1 cellular context compared by ENCODE assay signal in genomic region chr17:38563362-38564253, GRCh38.
TF ChIP-seq lines count a peak whose summit lies in the region.

No MANE protein-coding gene starts in this region.

TF ChIP-seq in H1, 55 proteins besides CTCF, POLR2A, EP300 and RAD21:
- TF ChIP-seq SIN3A (conservative IDR thresholded peaks at IDR 0.05 in 1 of 2, IDR thresholded peaks at IDR 0.05 in 1 of 2; ENCODE audit: low read depth in 1 of 2, low read length in 2 of 2) (peak in 1 of 2 experiments; percentile 65; a peak in 1 of 4 replicates), RFX5 (IDR thresholded peaks at IDR 0.05; ENCODE audit: borderline replicate concordance, low read depth, low read length) (no peak), KDM4A (IDR thresholded peaks at IDR 0.05; ENCODE audit: low read depth, low read length, severe bottlenecking) (peak; percentile 74), ATF2 (IDR thresholded peaks at IDR 0.05; ENCODE audit: low read length) (no peak), MAX (IDR thresholded peaks at IDR 0.05) (peak; percentile 91), RXRA (IDR thresholded peaks at IDR 0.05; ENCODE audit: insufficient read depth, low read depth, low read length) (no peak), POLR2AphosphoS5 (IDR thresholded peaks at IDR 0.05; ENCODE audit: low read depth, low read length) (no peak), USF2 (IDR thresholded peaks at IDR 0.05; ENCODE audit: low read length) (no peak), BCL11A (IDR thresholded peaks at IDR 0.05; ENCODE audit: low read depth in 2 of 2, low read length in 2 of 2) (no peak), EGR1 (IDR thresholded peaks at IDR 0.05; ENCODE audit: borderline replicate concordance, low read depth, low read length) (peak; percentile 96), TEAD4 (IDR thresholded peaks at IDR 0.05; ENCODE audit: low read depth, low read length) (no peak), YY1 (IDR thresholded peaks at IDR 0.05; ENCODE audit: low read depth, low read length) (peak; percentile 80), NRF1 (IDR thresholded peaks at IDR 0.05; ENCODE audit: low read depth, low read length) (no peak), SP1 (IDR thresholded peaks at IDR 0.05; ENCODE audit: low read depth, low read length) (peak; percentile 86), JUND (IDR thresholded peaks at IDR 0.05; ENCODE audit: low read length) (no peak), GABPA (IDR thresholded peaks at IDR 0.05; ENCODE audit: borderline replicate concordance, insufficient read depth, low read length) (no peak), KDM1A (IDR thresholded peaks at IDR 0.05; ENCODE audit: borderline replicate concordance, low read length) (no peak), GTF2F1 (IDR thresholded peaks at IDR 0.05; ENCODE audit: borderline replicate concordance, low read depth, low read length) (no peak), ASH2L (IDR thresholded peaks at IDR 0.05; ENCODE audit: low read length) (peak; percentile 70), SUZ12 (IDR thresholded peaks at IDR 0.05; ENCODE audit: low read length) (no peak; the same call in 1 of the 2 replicates), CHD2 (IDR thresholded peaks at IDR 0.05; ENCODE audit: low read length) (no peak), BRCA1 (IDR thresholded peaks at IDR 0.05; ENCODE audit: low read depth, low read length) (no peak), ZNF274 (IDR thresholded peaks at IDR 0.05; ENCODE audit: borderline replicate concordance, extremely low read depth, low read length) (no peak), KDM5A (IDR thresholded peaks at IDR 0.05; ENCODE audit: low read length) (no peak), SP2 (IDR thresholded peaks at IDR 0.05; ENCODE audit: low read length) (no peak), HDAC6 (IDR thresholded peaks at IDR 0.05; ENCODE audit: low read depth, low read length) (no peak), ATF3 (IDR thresholded peaks at IDR 0.05; ENCODE audit: insufficient read depth, low read depth, low read length) (no peak), TCF12 (IDR thresholded peaks at IDR 0.05; ENCODE audit: low read depth, low read length) (peak; percentile 40; the same call in 1 of the 2 replicates), POU5F1 (IDR thresholded peaks at IDR 0.05; ENCODE audit: low read depth, low read length) (no peak), TAF7 (optimal IDR thresholded peaks at IDR 0.05; ENCODE audit: borderline replicate concordance, low read depth, low read length) (peak; percentile 55), NANOG (IDR thresholded peaks at IDR 0.05; ENCODE audit: insufficient read depth, low read depth, low read length, poor library complexity, severe bottlenecking) (no peak), HDAC2 (IDR thresholded peaks at IDR 0.05; ENCODE audit: borderline replicate concordance in 1 of 2, low read depth in 2 of 2, low read length in 2 of 2) (peak; percentile 17 to 23; a peak in 1 of 4 replicates), CBX5 (IDR thresholded peaks at IDR 0.05; ENCODE audit: low read depth, low read length) (no peak), CTBP2 (IDR thresholded peaks at IDR 0.05; ENCODE audit: borderline replicate concordance, insufficient read depth, insufficient read length, low read length) (peak; percentile 99), CREB1 (IDR thresholded peaks at IDR 0.05) (no peak), CEBPB (IDR thresholded peaks at IDR 0.05; ENCODE audit: low read depth, low read length) (no peak), RNF2 (IDR thresholded peaks at IDR 0.05; ENCODE audit: borderline replicate concordance, low read depth, low read length, missing control alignments, poor library complexity, severe bottlenecking) (peak; percentile 52), CBX8 (IDR thresholded peaks at IDR 0.05; ENCODE audit: borderline replicate concordance, low read depth, low read length) (no peak), E2F6 (IDR thresholded peaks at IDR 0.05) (peak; percentile 81), SRF (IDR thresholded peaks at IDR 0.05; ENCODE audit: low read depth, low read length) (0 out of 2 replicates have a peak, but pooled peaks have one; percentile 2), EZH2 (IDR thresholded peaks at IDR 0.05; ENCODE audit: low read depth, low read length, severe bottlenecking) (peak; percentile 42), SP4 (IDR thresholded peaks at IDR 0.05; ENCODE audit: low read length) (no peak), RBBP5 (IDR thresholded peaks at IDR 0.05; ENCODE audit: borderline replicate concordance, low read depth, low read length) (no peak), TBP (IDR thresholded peaks at IDR 0.05; ENCODE audit: low read depth, low read length) (no peak), JUN (IDR thresholded peaks at IDR 0.05; ENCODE audit: low read depth, low read length) (no peak), SIRT6 (IDR thresholded peaks at IDR 0.05; ENCODE audit: low read length) (no peak), SIX5 (IDR thresholded peaks at IDR 0.05; ENCODE audit: low read depth, low read length) (no peak), TAF1 (IDR thresholded peaks at IDR 0.05; ENCODE audit: low read depth, low read length) (no peak), BACH1 (IDR thresholded peaks at IDR 0.05; ENCODE audit: low read length) (no peak), SAP30 (IDR thresholded peaks at IDR 0.05; ENCODE audit: insufficient read depth, insufficient replicate concordance, low read length) (peak; percentile 78), CHD7 (IDR thresholded peaks at IDR 0.05; ENCODE audit: insufficient replicate concordance, low read length) (no peak), PHF8 (conservative IDR thresholded peaks at IDR 0.05; ENCODE audit: low read depth, low read length) (no peak), MAFK (IDR thresholded peaks at IDR 0.05; ENCODE audit: low read depth, low read length) (no peak), FOSL1 (IDR thresholded peaks at IDR 0.05; ENCODE audit: insufficient read depth, low read depth, low read length) (no peak), CHD1 (IDR thresholded peaks at IDR 0.05; ENCODE audit: low read depth, low read length) (no peak)
TF ChIP-seq in H1: peak in this region for 16.
